In genomic region chr3:172034786-172035685, GRCh38 we compare ENCODE assay signal across 8 cellular contexts. TPM values are rescaled to one million over a fixed set of nuclear protein-coding genes. Genes with fewer than 3 reads are reported as not detected.
A peak's percentile ranks its signal among the peaks of the same experiment; 100 is the strongest.
DNase-seq lines count a peak whose midpoint lies in the region; ATAC-seq, FAIRE-seq and TF ChIP-seq lines count a peak whose summit lies in the region.

No MANE protein-coding gene starts in this region.

- DNase-seq in A673 (ENCODE audit: low spot score) (peak; percentile 51), EL (peak; percentile 40), NCI-H2171 treated with DMSO at 0.1 percent for 48 hours (lab: John Stamatoyannopoulos, UW) (peak; percentile 51), endothelial cell (ENCODE audit: low spot score) (peak; percentile 31), pancreas (peak in 2 of 6 donors; percentile 13 to 41), UCSD-AML1 (lab: John Stamatoyannopoulos, UW; ENCODE audit: unreplicated experiment) (no peak)

- WGBS in pancreas, 2 donors = 62 to 65% methylated on average over 9 of the region's 9 CpGs

- no peaks in the 10 kb centered on the region for H3K36me3 ChIP-seq in A673 (ENCODE audit: insufficient read depth, low read length, poor library complexity, severe bottlenecking)
- no peaks in the 10 kb centered on the region for H3K36me3 ChIP-seq in pancreas

- H3K27me3 ChIP-seq in A673 (replicated peaks; ENCODE audit: insufficient read depth, low read depth, low read length, poor library complexity) (no peaks in the 10 kb centered on the region), pancreas (no peaks in the 10 kb centered on the region)

- H3K4me3 ChIP-seq in A673 (ENCODE audit: low read depth, low read length, poor library complexity, severe bottlenecking) (no peak overlapping the region), pancreas (no peak overlapping the region)

- H3K9me3 ChIP-seq in A673 (ENCODE audit: low read depth, low read length, poor library complexity, severe bottlenecking) (no peaks in the 10 kb centered on the region), pancreas (no peaks in the 10 kb centered on the region)

- intact Hi-C loops in A673 (cut with micrococcal nuclease; ENCODE audit: unreplicated experiment) = loop anchor here (5.0 kb wide), 2 partner anchors 98 to 297 kb away; no protein-coding TSS in a partner anchor
- intact Hi-C loops in pancreas (cut with DNase I) = no loop called here

- no peak overlapping the region for H3K27ac ChIP-seq in A673 (ENCODE audit: low read depth, low read length, poor library complexity, severe bottlenecking)
- no peak overlapping the region for H3K27ac ChIP-seq in pancreas

- CTCF ChIA-PET in A673 (lab: Charles Lee) = interaction anchor here (0.7 kb wide), 1 partner anchor 206 kb away, joined by 3 read pairs; no protein-coding TSS in a partner anchor

- no peaks in the 10 kb centered on the region for H3K9me3 Mint-ChIP-seq in endothelial cell (ENCODE audit: unreplicated experiment)

- H3K27ac Mint-ChIP-seq in endothelial cell (ENCODE audit: unreplicated experiment) = no peak overlapping the region

- H3K36me3 Mint-ChIP-seq in endothelial cell (ENCODE audit: low read depth, unreplicated experiment) = no peaks in the 10 kb centered on the region

- BruUV-seq in A673 (replicated peaks; lab: Mats Ljungman, UMichigan) = no TSS peak

- H3K4me3 Mint-ChIP-seq in endothelial cell (ENCODE audit: unreplicated experiment) = no peak overlapping the region

- H3K4me1 Mint-ChIP-seq in endothelial cell (ENCODE audit: unreplicated experiment) = peaks cover 7% of the 10 kb centered on the region

- no peak for FAIRE-seq in pancreas (lab: Jason Lieb, UNC)

- H3K27me3 Mint-ChIP-seq in endothelial cell (ENCODE audit: unreplicated experiment) = peaks cover 2% of the 10 kb centered on the region

- no peaks in the 10 kb centered on the region for H3K4me1 ChIP-seq in A673 (ENCODE audit: insufficient read depth, low read length, poor library complexity, severe bottlenecking)
- peaks cover 3 to 8% (median 8%) of the 10 kb centered on the region in 3 donors for H3K4me1 ChIP-seq in pancreas

- ATAC-seq in pancreas = peak in 2 of 4 donors; percentile 20 to 30
- no peak for ATAC-seq in GM19324 (IDR thresholded peaks at IDR 0.05; ENCODE audit: low FRiP score, unreplicated experiment)
- ATAC-seq in HG03108 (IDR thresholded peaks at IDR 0.05; ENCODE audit: unreplicated experiment) = no peak

- peak; percentile 55 for TF ChIP-seq CTCF in A673 (conservative IDR thresholded peaks at IDR 0.05; ENCODE audit: low read depth, low read length)
- TF ChIP-seq CTCF in endothelial cell (IDR thresholded peaks at IDR 0.05; ENCODE audit: unreplicated experiment) = peak; percentile 60
- TF ChIP-seq CTCF in pancreas (IDR thresholded peaks at IDR 0.05) = peak; percentile 6 to 49 (median 38)

- POLR2A ChIA-PET in A673 (lab: Charles Lee; ENCODE audit: low non-redundant PET) = no interaction called here

RNA-seq across cellular contexts. Expression of gene FNDC3B, which starts 4.3 kb away (rescaled TPM):
- total RNA-seq in A673 (2021) (43.2 and 50.8 TPM in 2 replicates), endothelial cell (ENCODE audit: unreplicated experiment) (204 TPM), pancreas (100 to 1,000 TPM in 2 of 6 donors, 10 to 100 TPM in 4; 67.5 to 126 (median 79.0) TPM)
- polyA plus RNA-seq in pancreas = 10 to 100 TPM in 1 of 2 donors, 1 to 10 TPM in 1; 9.3 to 14.6 TPM
